ENCODE assay signal across 22 cellular contexts in genomic region chr15:25718597-25718996, GRCh38.
"Had no signal": no experiment of that assay in that cellular context is flagged by ENCODE, and none has a peak within 500 bp of the region (broad histone marks: within the 10 kb centered on the region; RNA-seq: fewer than 3 reads in every experiment).

No MANE protein-coding gene starts in this region.

- H3K27ac Mint-ChIP-seq: activated CD8-positive, alpha-beta T cell treated with anti-CD3 and anti-CD28 coated beads, Interleukin-2, amount 10 ng/mL, durations not matched to agents 7 days and 5 days; activated T-helper 1 cell treated with anti-CD3 and anti-CD28 coated beads, Interleukin-12 subunit alpha, Interleukin-12 subunit beta, Interleukin-2, Interleukin-4 antibody, amounts not matched to agents 30 ng/mL and 10 ng/mL and 1 ng/mL, durations not matched to agents 14 hours and 24 hours and 36 hours had no signal

- H3K36me3 Mint-ChIP-seq: naive B cell had no signal

- H3K4me2 ChIP-seq: smooth muscle cell had no signal

- H3K4me3 Mint-ChIP-seq: activated CD8-positive, alpha-beta T cell treated with anti-CD3 and anti-CD28 coated beads, Interleukin-2, amount 10 ng/mL, durations not matched to agents 7 days and 5 days; activated naive CD4-positive, alpha-beta T cell treated with anti-CD3 and anti-CD28 coated beads, Interleukin-2, amount 50 U/mL, for 24 hours; activated T-helper 1 cell treated with anti-CD3 and anti-CD28 coated beads, Interleukin-12 subunit alpha, Interleukin-12 subunit beta, Interleukin-2, Interleukin-4 antibody, amounts not matched to agents 30 ng/mL and 10 ng/mL and 1 ng/mL, durations not matched to agents 14 hours and 24 hours and 36 hours; central memory CD8-positive, alpha-beta T cell had no signal

- H3K4me3 ChIP-seq: right lobe of liver, smooth muscle cell, thyroid gland had no signal

- H3K4me1 ChIP-seq: right lobe of liver, thyroid gland had no signal

- H3K27me3 Mint-ChIP-seq: activated naive CD4-positive, alpha-beta T cell treated with anti-CD3 and anti-CD28 coated beads, Interleukin-2, amount 50 U/mL, for 24 hours; central memory CD8-positive, alpha-beta T cell had no signal

- ATAC-seq: activated CD8-positive, alpha-beta T cell treated with anti-CD3 and anti-CD28 coated beads, Interleukin-2, amount 10 ng/mL, durations not matched to agents 7 days and 5 days; left colon had no signal

- H3K9me3 Mint-ChIP-seq: activated naive CD4-positive, alpha-beta T cell treated with anti-CD3 and anti-CD28 coated beads, Interleukin-2, amount 50 U/mL, for 24 hours; activated T-helper 1 cell treated with anti-CD3 and anti-CD28 coated beads, Interleukin-12 subunit alpha, Interleukin-12 subunit beta, Interleukin-2, Interleukin-4 antibody, amounts not matched to agents 30 ng/mL and 10 ng/mL and 1 ng/mL, durations not matched to agents 14 hours and 24 hours and 36 hours; central memory CD8-positive, alpha-beta T cell; naive B cell had no signal

- H3K4me1 Mint-ChIP-seq: activated naive CD4-positive, alpha-beta T cell treated with anti-CD3 and anti-CD28 coated beads, Interleukin-2, amount 50 U/mL, for 24 hours; central memory CD8-positive, alpha-beta T cell had no signal

- H3K27ac ChIP-seq: right lobe of liver, thyroid gland, VCaP had no signal

- H3K27me3 ChIP-seq: right lobe of liver, thyroid gland had no signal

- H3K9me3 ChIP-seq: right lobe of liver, thyroid gland had no signal

- H3K36me3 ChIP-seq: right lobe of liver, thyroid gland had no signal

- FAIRE-seq: endometrium, keratinocyte, urothelium cell line had no signal

- DNase-seq: activated CD4-positive, alpha-beta T cell treated with anti-CD3 and anti-CD28 coated beads, Interleukin-2, amount 50 U/mL, for 1 hour; activated CD4-positive, CD25-positive, alpha-beta regulatory T cell treated with anti-CD3 and anti-CD28 coated beads, Interleukin-2, amount 50 U/mL, for 72 hours; activated CD8-positive, alpha-beta T cell treated with anti-CD3 and anti-CD28 coated beads, Interleukin-2, amount 10 ng/mL, durations not matched to agents 7 days and 5 days; activated gamma-delta T cell treated with Interleukin-2 at 50 U/mL for 16 hours; erythroblast; foreskin fibroblast; left colon; mesendoderm; naive B cell; occipital lobe; right lobe of liver; stimulated activated CD4-positive, alpha-beta T cell treated with anti-CD3 and anti-CD28 coated beads, Interleukin-4, amount 100 ng/mL, for 1 hour; stimulated activated naive CD4-positive, alpha-beta T cell; thyroid gland had no signal
